In genomic region chr3:186882881-186883685, GRCh38 we compare ENCODE assay signal across 1 cellular context.
A peak's percentile ranks its signal among the peaks of the same experiment; 100 is the strongest.
TF ChIP-seq lines count a peak whose summit lies in the region.

No MANE protein-coding gene starts in this region.

TF ChIP-seq in K562, 482 proteins besides CTCF, POLR2A, EP300 and RAD21 (continued from another document and continues in another):
- TF ChIP-seq TCF15 (CRISPR knock-in tag; IDR thresholded peaks at IDR 0.05) (no peak), PBX2 (CRISPR knock-in tag; IDR thresholded peaks at IDR 0.05; ENCODE audit: low read depth) (no peak), PBX2 (tag; conservative IDR thresholded peaks at IDR 0.05; ENCODE audit: low read depth) (peak; percentile 69), TCF3 (CRISPR knock-in tag; IDR thresholded peaks at IDR 0.05) (peak; percentile 49), JUNB (CRISPR knock-in tag; conservative IDR thresholded peaks at IDR 0.05) (no peak), ZNF655 (CRISPR knock-in tag; IDR thresholded peaks at IDR 0.05) (no peak), SP2 (IDR thresholded peaks at IDR 0.05; ENCODE audit: extremely low read depth, low read depth, low read length, poor library complexity, severe bottlenecking) (no peak), ZBTB17 (CRISPR knock-in tag; IDR thresholded peaks at IDR 0.05) (no peak), RBFOX2 (IDR thresholded peaks at IDR 0.05; ENCODE audit: low read depth, low read length) (peak; percentile 43; the same call in 1 of the 2 replicates), CSDE1 (IDR thresholded peaks at IDR 0.05) (no peak), ETS1 (conservative IDR thresholded peaks at IDR 0.05; ENCODE audit: control insufficient read depth, low read depth, low read length) (no peak), ETV5 (CRISPR knock-in tag; IDR thresholded peaks at IDR 0.05; ENCODE audit: low read depth) (peak; percentile 62; the same call in 1 of the 2 replicates), ZNF274 (IDR thresholded peaks at IDR 0.05; ENCODE audit: borderline replicate concordance, low read depth, low read length) (no peak), ZNF778 (CRISPR knock-in tag; IDR thresholded peaks at IDR 0.05) (no peak), ZBED1 (IDR thresholded peaks at IDR 0.05) (no peak), MEIS2 (IDR thresholded peaks at IDR 0.05; ENCODE audit: partially characterized antibody) (peak; percentile 91), LARP7 (IDR thresholded peaks at IDR 0.05) (no peak), MECOM (CRISPR knock-in tag; IDR thresholded peaks at IDR 0.05) (peak; percentile 96), ESRRA (IDR thresholded peaks at IDR 0.05; ENCODE audit: borderline replicate concordance, low read depth) (no peak; the same call in 1 of the 2 replicates), YY1 (IDR thresholded peaks at IDR 0.05; ENCODE audit: borderline replicate concordance in 1 of 3, control insufficient read depth in 1 of 3, extremely low read depth in 1 of 3, insufficient read depth in 3 of 3, insufficient read length in 1 of 3, insufficient replicate concordance in 2 of 3, low read depth in 1 of 3, low read length in 2 of 3) (no peak), MAZ (CRISPR knock-in tag; conservative IDR thresholded peaks at IDR 0.05 in 1 of 2, IDR thresholded peaks at IDR 0.05 in 1 of 2) (no peak), RBM17 (IDR thresholded peaks at IDR 0.05; ENCODE audit: borderline replicate concordance, low read depth, low read length) (no peak), NR2C1 (IDR thresholded peaks at IDR 0.05) (no peak), NR2C1 (tag; IDR thresholded peaks at IDR 0.05) (peak; percentile 9; the same call in 1 of the 2 replicates), FOS (IDR thresholded peaks at IDR 0.05; ENCODE audit: extremely low read depth, insufficient read length) (peak; percentile 68), TSC22D4 (tag; IDR thresholded peaks at IDR 0.05) (no peak), ZFP36 (IDR thresholded peaks at IDR 0.05; ENCODE audit: low read depth, low read length, partially characterized antibody) (no peak), TFAM (CRISPR knock-in tag; conservative IDR thresholded peaks at IDR 0.05) (no peak), ZNF316 (IDR thresholded peaks at IDR 0.05) (no peak), HMGXB4 (CRISPR knock-in tag; IDR thresholded peaks at IDR 0.05) (no peak), THRB (CRISPR knock-in tag; conservative IDR thresholded peaks at IDR 0.05) (no peak), ZNF232 (CRISPR knock-in tag; IDR thresholded peaks at IDR 0.05) (no peak), ZFP1 (CRISPR knock-in tag; IDR thresholded peaks at IDR 0.05) (no peak), SMARCA4 (IDR thresholded peaks at IDR 0.05) (peak; percentile 93), FOXP1 (CRISPR knock-in tag; IDR thresholded peaks at IDR 0.05) (no peak), ZBTB26 (CRISPR knock-in tag; IDR thresholded peaks at IDR 0.05) (no peak), PTRF (tag; IDR thresholded peaks at IDR 0.05) (no peak), SRSF7 (optimal IDR thresholded peaks at IDR 0.05; ENCODE audit: low read depth, low read length) (no peak), ATF1 (CRISPR knock-in tag; IDR thresholded peaks at IDR 0.05) (no peak), ATF1 (tag; IDR thresholded peaks at IDR 0.05) (peak; percentile 57), C11orf30 (IDR thresholded peaks at IDR 0.05; ENCODE audit: low read depth) (peak; percentile 12; the same call in 1 of the 2 replicates), CTCFL (IDR thresholded peaks at IDR 0.05; ENCODE audit: borderline replicate concordance, insufficient read depth, low read depth, low read length, poor library complexity, severe bottlenecking) (no peak), STAG1 (CRISPR knock-in tag; IDR thresholded peaks at IDR 0.05; ENCODE audit: borderline replicate concordance) (no peak), PRMT5 (CRISPR knock-in tag; IDR thresholded peaks at IDR 0.05) (no peak), ZNF511 (CRISPR knock-in tag; IDR thresholded peaks at IDR 0.05) (peak; percentile 63; the same call in 1 of the 2 replicates), IRF2 (CRISPR knock-in tag; IDR thresholded peaks at IDR 0.05) (no peak), TEAD1 (CRISPR knock-in tag; IDR thresholded peaks at IDR 0.05) (no peak), GABPB2 (CRISPR knock-in tag; conservative IDR thresholded peaks at IDR 0.05) (no peak), CBX2 (IDR thresholded peaks at IDR 0.05; ENCODE audit: insufficient read depth, low read length, poor library complexity, severe bottlenecking) (no peak), ATF6 (CRISPR knock-in tag; IDR thresholded peaks at IDR 0.05) (no peak), HMG20B (CRISPR knock-in tag; IDR thresholded peaks at IDR 0.05) (no peak), NFXL1 (CRISPR knock-in tag; IDR thresholded peaks at IDR 0.05) (no peak), BDP1 (IDR thresholded peaks at IDR 0.05; ENCODE audit: insufficient read depth, insufficient read length) (no peak), ZBTB43 (CRISPR knock-in tag; IDR thresholded peaks at IDR 0.05) (no peak), ZC3H8 (IDR thresholded peaks at IDR 0.05) (no peak), ZNF24 (IDR thresholded peaks at IDR 0.05) (no peak)
